ENCODE assay signal across 12 cellular contexts in the genomic region with DNA sequence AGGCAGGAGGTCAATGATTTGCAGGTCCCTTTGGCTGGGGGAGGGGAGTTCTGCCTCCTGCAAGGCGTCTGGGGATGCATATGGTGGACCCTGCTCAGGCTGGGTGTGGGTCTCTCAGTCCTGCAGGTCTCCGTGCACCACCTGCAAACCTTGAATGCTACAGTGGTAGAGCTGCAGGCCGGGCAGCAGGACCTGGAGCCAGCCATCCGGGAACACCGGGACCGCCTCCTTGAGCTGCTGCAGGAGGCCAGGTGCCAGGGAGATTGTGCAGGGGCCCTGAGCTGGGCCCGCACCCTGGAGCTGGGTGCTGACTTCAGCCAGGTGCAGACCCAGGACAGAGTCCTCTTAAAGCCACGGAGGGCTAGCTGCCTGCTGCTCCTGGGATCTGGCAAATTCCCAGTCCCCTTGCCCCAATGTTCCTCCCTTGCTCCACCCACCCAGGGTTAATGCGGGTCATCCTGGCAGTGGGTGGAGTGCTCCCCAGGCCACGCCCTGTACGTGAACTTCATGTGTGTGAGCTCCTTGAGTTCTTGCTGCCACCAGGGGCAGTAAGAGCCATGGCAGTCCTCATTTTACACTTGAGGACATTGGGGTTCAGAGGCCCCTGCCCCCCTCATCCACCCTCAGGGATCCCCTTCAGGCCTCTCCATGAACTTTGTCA. TPM values are rescaled to one million over a fixed set of nuclear protein-coding genes. Genes with fewer than 3 reads are reported as not detected.
DNase-seq lines count a peak whose midpoint lies in the region; ATAC-seq, FAIRE-seq and TF ChIP-seq lines count a peak whose summit lies in the region.
"Had no signal": no experiment of that assay in that cellular context is flagged by ENCODE, and none has a peak within 500 bp of the region (broad histone marks: within the 10 kb centered on the region; RNA-seq: fewer than 3 reads in every experiment).

No MANE protein-coding gene starts in this region.

- peaks cover 3% of the 10 kb centered on the region for H3K27me3 Mint-ChIP-seq in astrocyte (ENCODE audit: low read depth, unreplicated experiment)
- H3K27me3 Mint-ChIP-seq: T-helper 17 cell had no signal

- no peak overlapping the region for H3K27ac Mint-ChIP-seq in astrocyte (ENCODE audit: unreplicated experiment)
- H3K27ac Mint-ChIP-seq: T-helper 17 cell had no signal

- peak in 3 of 4 donors; percentile 8 to 26 (median 12) for ATAC-seq in right lobe of liver
- no peak for ATAC-seq in stimulated activated naive CD8-positive, alpha-beta T cell treated with anti-CD3 and anti-CD28 coated beads, Interleukin-15, Interleukin-2, amounts not matched to agents 100 U/mL and 50 U/mL, for 24 hours
- ATAC-seq: T-helper 17 cell had no signal

- no peaks in the 10 kb centered on the region for H3K27me3 ChIP-seq in astrocyte (ENCODE audit: insufficient read depth, low read length)
- no peaks in the 10 kb centered on the region for H3K27me3 ChIP-seq in right lobe of liver
- no peaks in the 10 kb centered on the region for H3K27me3 ChIP-seq in BE2C

- TF ChIP-seq POLR2A in right lobe of liver (IDR thresholded peaks at IDR 0.05) = no peak

- no peaks in the 10 kb centered on the region for H3K4me1 ChIP-seq in HEK293 (ENCODE audit: control insufficient read depth, insufficient read depth, low read length)
- peaks cover 13% of the 10 kb centered on the region for H3K4me1 ChIP-seq in astrocyte (ENCODE audit: insufficient read depth, low read length)
- H3K4me1 ChIP-seq in right lobe of liver = no peaks in the 10 kb centered on the region
- H3K4me1 ChIP-seq in BE2C = no peaks in the 10 kb centered on the region

- peak overlapping the region; percentile 22 for H3K4me2 ChIP-seq in astrocyte (ENCODE audit: low read length)

- no peaks in the 10 kb centered on the region for H4K20me1 ChIP-seq in astrocyte (ENCODE audit: insufficient read depth, low read length)

- no peaks in the 10 kb centered on the region for H3K79me2 ChIP-seq in astrocyte (ENCODE audit: insufficient read depth, low read length)

- WGBS in right lobe of liver (ENCODE audit: insufficient coverage, low coverage, low lambda C conversion rate, missing lambda C conversion rate) = no CpG with 5 or more reads among the region's 11 CpGs

- TF ChIP-seq CTCF in C4-2B (conservative IDR thresholded peaks at IDR 0.05) (no peak; the same call in 1 of the 2 replicates), HEK293 (tag by site-specific recombination; IDR thresholded peaks at IDR 0.05) (no peak), astrocyte (IDR thresholded peaks at IDR 0.05; ENCODE audit: insufficient read depth, low read depth, low read length) (no peak), right lobe of liver (IDR thresholded peaks at IDR 0.05) (no peak), BE2C (IDR thresholded peaks at IDR 0.05; ENCODE audit: low read depth, low read length) (no peak), GM10266 (IDR thresholded peaks at IDR 0.05; ENCODE audit: control insufficient read depth, insufficient read depth, low read depth, missing control alignments) (no peak)

- no peak for DNase-seq in astrocyte (ENCODE audit: low read depth)
- peak; percentile 12 to 51 (median 40) for DNase-seq in right lobe of liver
- no peak for DNase-seq in NCI-H510A treated with DMSO at 0.1 percent for 48 hours (lab: John Stamatoyannopoulos, UW)
- DNase-seq in BE2C = no peak
- DNase-seq in GM10266 (ENCODE audit: extremely low spot score) = no peak
- no peak for DNase-seq in stimulated activated naive CD8-positive, alpha-beta T cell treated with anti-CD3 and anti-CD28 coated beads, Interleukin-15, Interleukin-2, amounts not matched to agents 100 U/mL and 50 U/mL, for 24 hours
- DNase-seq: NCI-H2081, T-helper 17 cell had no signal

- no peak overlapping the region for H3K9ac ChIP-seq in astrocyte (ENCODE audit: low read length)

- H2AFZ ChIP-seq in astrocyte (ENCODE audit: low read depth, low read length) = no peak overlapping the region

- intact Hi-C loops in right lobe of liver (cut with DNase I) = no loop called here

- no peaks in the 10 kb centered on the region for H3K36me3 Mint-ChIP-seq in astrocyte (ENCODE audit: low read depth, unreplicated experiment)

- peaks cover 2% of the 10 kb centered on the region for H3K9me3 Mint-ChIP-seq in astrocyte (ENCODE audit: unreplicated experiment)
- H3K9me3 Mint-ChIP-seq: central memory CD8-positive, alpha-beta T cell; neural crest cell had no signal

- peak overlapping the region; percentile 98 for H3K27ac ChIP-seq in C4-2B
- H3K27ac ChIP-seq in HEK293 (ENCODE audit: extremely low read depth, low read depth, low read length) = no peak overlapping the region
- no peak overlapping the region for H3K27ac ChIP-seq in astrocyte (ENCODE audit: low read depth, low read length)
- H3K27ac ChIP-seq in right lobe of liver = no peak overlapping the region

- H3K4me1 Mint-ChIP-seq in astrocyte (ENCODE audit: low read depth, unreplicated experiment) = peaks cover 6% of the 10 kb centered on the region
- H3K4me1 Mint-ChIP-seq: central memory CD8-positive, alpha-beta T cell; neural crest cell; T-helper 17 cell had no signal

- H3K9me3 ChIP-seq in HEK293 (ENCODE audit: control insufficient read depth, insufficient read depth, low read depth, low read length) = no peaks in the 10 kb centered on the region
- no peaks in the 10 kb centered on the region for H3K9me3 ChIP-seq in astrocyte (ENCODE audit: insufficient read depth, low read depth, low read length)
- H3K9me3 ChIP-seq in right lobe of liver = no peaks in the 10 kb centered on the region
- no peaks in the 10 kb centered on the region for H3K9me3 ChIP-seq in BE2C

- FAIRE-seq in astrocyte (lab: Jason Lieb, UNC) = no peak

- H3K4me3 Mint-ChIP-seq in astrocyte (ENCODE audit: unreplicated experiment) = no peak overlapping the region
- H3K4me3 Mint-ChIP-seq: central memory CD8-positive, alpha-beta T cell; neural crest cell; T-helper 17 cell had no signal

- POLR2A ChIA-PET in HEK293 (lab: Yijun Ruan, JAX) = interaction anchor here (0.9 kb wide), 1 partner anchor 68 kb away, joined by 3 read pairs; no protein-coding TSS in a partner anchor

- CTCF ChIA-PET in HEK293 (lab: Yijun Ruan, JAX) = interaction anchor here (0.7 kb wide), 1 partner anchor 15 kb away, joined by 3 read pairs; no protein-coding TSS in a partner anchor

- H3K36me3 ChIP-seq in HEK293 (ENCODE audit: control insufficient read depth in 2 of 2, insufficient read depth in 1 of 2, low read length in 2 of 2) = no peaks in the 10 kb centered on the region
- no peaks in the 10 kb centered on the region for H3K36me3 ChIP-seq in astrocyte (ENCODE audit: insufficient read depth, low read length)
- H3K36me3 ChIP-seq in right lobe of liver = no peaks in the 10 kb centered on the region
- no peaks in the 10 kb centered on the region for H3K36me3 ChIP-seq in BE2C

- H3K4me3 ChIP-seq in HEK293 (ENCODE audit: low read depth, low read length) = no peak overlapping the region
- no peak overlapping the region for H3K4me3 ChIP-seq in astrocyte (ENCODE audit: insufficient read depth, low read depth, low read length)
- H3K4me3 ChIP-seq in right lobe of liver = no peak overlapping the region
- no peak overlapping the region for H3K4me3 ChIP-seq in BE2C (ENCODE audit: low read depth, low read length)

TF ChIP-seq in HEK293, 187 proteins besides CTCF, POLR2A, EP300 and RAD21:
- TF ChIP-seq ZNF530 (tag by site-specific recombination; IDR thresholded peaks at IDR 0.05; ENCODE audit: low read depth) (no peak), KLF1 (tag by site-specific recombination; IDR thresholded peaks at IDR 0.05) (peak; percentile 86), ZBTB8A (tag by site-specific recombination; IDR thresholded peaks at IDR 0.05) (no peak), ZFP41 (tag by site-specific recombination; IDR thresholded peaks at IDR 0.05; ENCODE audit: borderline replicate concordance) (no peak), ZNF510 (tag by site-specific recombination; IDR thresholded peaks at IDR 0.05; ENCODE audit: insufficient replicate concordance) (no peak), ZBTB7A (tag by site-specific recombination; IDR thresholded peaks at IDR 0.05; ENCODE audit: low read depth) (no peak)
- TF ChIP-seq, protein P1, sequence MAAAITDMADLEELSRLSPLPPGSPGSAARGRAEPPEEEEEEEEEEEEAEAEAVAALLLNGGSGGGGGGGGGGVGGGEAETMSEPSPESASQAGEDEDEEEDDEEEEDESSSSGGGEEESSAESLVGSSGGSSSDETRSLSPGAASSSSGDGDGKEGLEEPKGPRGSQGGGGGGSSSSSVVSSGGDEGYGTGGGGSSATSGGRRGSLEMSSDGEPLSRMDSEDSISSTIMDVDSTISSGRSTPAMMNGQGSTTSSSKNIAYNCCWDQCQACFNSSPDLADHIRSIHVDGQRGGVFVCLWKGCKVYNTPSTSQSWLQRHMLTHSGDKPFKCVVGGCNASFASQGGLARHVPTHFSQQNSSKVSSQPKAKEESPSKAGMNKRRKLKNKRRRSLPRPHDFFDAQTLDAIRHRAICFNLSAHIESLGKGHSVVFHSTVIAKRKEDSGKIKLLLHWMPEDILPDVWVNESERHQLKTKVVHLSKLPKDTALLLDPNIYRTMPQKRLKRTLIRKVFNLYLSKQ (tag by site-specific recombination; IDR thresholded peaks at IDR 0.05; ENCODE audit: borderline replicate concordance) = no peak
- TF ChIP-seq, protein P2, sequence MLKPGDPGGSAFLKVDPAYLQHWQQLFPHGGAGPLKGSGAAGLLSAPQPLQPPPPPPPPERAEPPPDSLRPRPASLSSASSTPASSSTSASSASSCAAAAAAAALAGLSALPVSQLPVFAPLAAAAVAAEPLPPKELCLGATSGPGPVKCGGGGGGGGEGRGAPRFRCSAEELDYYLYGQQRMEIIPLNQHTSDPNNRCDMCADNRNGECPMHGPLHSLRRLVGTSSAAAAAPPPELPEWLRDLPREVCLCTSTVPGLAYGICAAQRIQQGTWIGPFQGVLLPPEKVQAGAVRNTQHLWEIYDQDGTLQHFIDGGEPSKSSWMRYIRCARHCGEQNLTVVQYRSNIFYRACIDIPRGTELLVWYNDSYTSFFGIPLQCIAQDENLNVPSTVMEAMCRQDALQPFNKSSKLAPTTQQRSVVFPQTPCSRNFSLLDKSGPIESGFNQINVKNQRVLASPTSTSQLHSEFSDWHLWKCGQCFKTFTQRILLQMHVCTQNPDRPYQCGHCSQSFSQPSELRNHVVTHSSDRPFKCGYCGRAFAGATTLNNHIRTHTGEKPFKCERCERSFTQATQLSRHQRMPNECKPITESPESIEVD (tag by site-specific recombination; IDR thresholded peaks at IDR 0.05) = no peak

RNA-seq across cellular contexts. Expression of a gene that starts 3.1 kb away (rescaled TPM):
- total RNA-seq in astrocyte = 0.93 and 1.2 TPM in 2 replicates
- under 1 TPM; 0.06 to 0.64 (median 0.43) TPM for total RNA-seq in right lobe of liver
- 4.6 TPM for polyA plus RNA-seq in BE2C (2012; ENCODE audit: insufficient read depth, insufficient read length, low read depth)

RNA-seq across cellular contexts. Expression of a gene that starts 19.8 kb away (rescaled TPM):
- 0.68 and 1.5 TPM in 2 replicates for total RNA-seq in astrocyte
- 1 to 10 TPM in 4 of 6 experiments, under 1 TPM in 2; 0.46 to 3.3 (median 1.2) TPM for total RNA-seq in right lobe of liver
- not detected for polyA plus RNA-seq in BE2C (2012; ENCODE audit: insufficient read depth, insufficient read length, low read depth)
- total RNA-seq: T-helper 17 cell had no signal

Comparison
In these comparisons a context has a peak if more than half of its experiments do, and no peak if none do; other contexts are left out.
1. DNase-seq: peak in right lobe of liver (3 of 3); none in astrocyte (single experiment), NCI-H510A treated with DMSO at 0.1 percent for 48 hours (single experiment), BE2C (single experiment), GM10266 (single experiment) and stimulated activated naive CD8-positive, alpha-beta T cell treated with anti-CD3 and anti-CD28 coated beads, Interleukin-15, Interleukin-2, amounts not matched to agents 100 U/mL and 50 U/mL, for 24 hours (single experiment).